Comparison of ENCODE assay signal across 28 cellular contexts in the genomic region with DNA sequence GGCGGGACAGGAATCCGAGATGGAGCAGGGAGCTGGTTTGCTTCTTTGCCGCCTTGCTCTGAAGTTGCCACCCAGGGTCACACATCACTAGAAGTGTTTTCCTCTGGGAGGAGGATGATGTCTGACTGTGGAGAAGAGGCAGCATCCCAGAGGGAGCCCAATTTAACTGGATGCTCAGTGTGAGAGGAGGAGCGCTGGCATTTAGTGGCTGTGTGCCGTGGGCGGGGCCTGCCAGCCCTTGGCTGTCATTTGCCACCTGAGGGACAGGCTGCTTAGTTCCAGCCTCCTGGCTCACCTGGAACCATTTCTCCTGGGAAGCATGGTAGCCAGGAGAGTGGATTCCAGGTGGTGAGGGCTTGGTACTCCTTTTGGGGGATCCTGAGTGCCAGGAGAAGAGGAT. TPM values are rescaled to one million over a fixed set of nuclear protein-coding genes. Genes with fewer than 3 reads are reported as not detected.
DNase-seq lines count a peak whose midpoint lies in the region; ATAC-seq and TF ChIP-seq lines count a peak whose summit lies in the region.
"Had no signal": no experiment of that assay in that cellular context is flagged by ENCODE, and none has a peak within 500 bp of the region (broad histone marks: within the 10 kb centered on the region; RNA-seq: fewer than 3 reads in every experiment).

No MANE protein-coding gene starts in this region.

- peaks cover 98 to 100% (median 99%) of the 10 kb centered on the region in 3 donors for H3K4me1 Mint-ChIP-seq in CD8-positive, alpha-beta memory T cell
- H3K4me1 Mint-ChIP-seq in central memory CD8-positive, alpha-beta T cell = peaks cover 97% of the 10 kb centered on the region
- peaks cover 62% of the 10 kb centered on the region for H3K4me1 Mint-ChIP-seq in nephron progenitor cell

- H3K27ac ChIP-seq in CD8-positive, alpha-beta memory T cell (ENCODE audit: low read depth, low read length) = no peak overlapping the region
- H3K27ac ChIP-seq in tibial nerve = peak overlapping the region in 2 of 4 donors; percentile 14 to 54
- H3K27ac ChIP-seq: right lobe of liver, thyroid gland had no signal

- TF ChIP-seq POLR2A in tibial nerve (IDR thresholded peaks at IDR 0.05) = no peak

- DNase-seq in CD8-positive, alpha-beta memory T cell = no peak
- DNase-seq in NCI-H69 (lab: John Stamatoyannopoulos, UW) (peak; percentile 7), nephron progenitor cell (no peak), Right ventricle myocardium superior (no peak), tibial nerve (ENCODE audit: low spot score in 2 of 2) (no peak)
- no peak for DNase-seq in central memory CD8-positive, alpha-beta T cell (ENCODE audit: low spot score in 2 of 2)
- DNase-seq: activated B cell treated with CpG ODN at 0.5 μM for 24 hours; activated CD4-positive, alpha-beta T cell treated with anti-CD3 and anti-CD28 coated beads, Interleukin-2, amount 50 U/mL, for 48 hours; activated naive CD4-positive, alpha-beta T cell treated with anti-CD3 and anti-CD28 coated beads for 36 hours; activated T-cell treated with anti-CD3 and anti-CD28 coated beads, Interleukin-2, amount 50 U/mL, for 1 hour; CD4-positive, alpha-beta memory T cell; cerebellar nuclear complex; GDM1; GOT3; heart right ventricle; NCI-H146; NCI-H2171; right lobe of liver; stimulated activated CD4-positive, alpha-beta T cell treated with anti-CD3 and anti-CD28 coated beads, Interleukin-12 subunit alpha, Interleukin-12 subunit beta, amount 100 ng/mL, for 4 hours; stimulated activated CD4-positive, alpha-beta T cell treated with anti-CD3 and anti-CD28 coated beads, Interleukin-4, amount 100 ng/mL, for 24 hours; thyroid gland had no signal

- intact Hi-C loops in Right ventricle myocardium superior (cut with DNase I) = loop anchor here (10.0 kb wide), 1 partner anchor 281 kb away; no protein-coding TSS in a partner anchor

- no peaks in the 10 kb centered on the region for H3K27me3 Mint-ChIP-seq in CD8-positive, alpha-beta memory T cell
- H3K27me3 Mint-ChIP-seq in central memory CD8-positive, alpha-beta T cell = no peaks in the 10 kb centered on the region
- H3K27me3 Mint-ChIP-seq in nephron progenitor cell (ENCODE audit: low read depth, poor library complexity) = no peaks in the 10 kb centered on the region
- H3K27me3 Mint-ChIP-seq: activated B cell treated with CpG ODN at 0.5 μM for 24 hours; CD4-positive, alpha-beta memory T cell; stimulated activated naive CD8-positive, alpha-beta T cell treated with anti-CD3 and anti-CD28 coated beads, Interleukin-15, Interleukin-2, amounts not matched to agents 100 ng/mL and 50 ng/mL, for 24 hours had no signal

- peaks cover 84% of the 10 kb centered on the region for H3K4me1 ChIP-seq in CD8-positive, alpha-beta memory T cell (ENCODE audit: insufficient read depth, low read length)
- H3K4me1 ChIP-seq in tibial nerve = peaks cover 0 to 60% (median 15%) of the 10 kb centered on the region in 4 donors

- peak overlapping the region; percentile 76 to 98 (median 85) for H3K27ac Mint-ChIP-seq in CD8-positive, alpha-beta memory T cell
- H3K27ac Mint-ChIP-seq in central memory CD8-positive, alpha-beta T cell (ENCODE audit: low read depth) = peak overlapping the region; percentile 88
- H3K27ac Mint-ChIP-seq in nephron progenitor cell = peak overlapping the region; percentile 49
- H3K27ac Mint-ChIP-seq: activated B cell treated with CpG ODN at 0.5 μM for 24 hours; activated naive CD4-positive, alpha-beta T cell treated with anti-CD3 and anti-CD28 coated beads for 36 hours; nephron; stimulated activated naive CD8-positive, alpha-beta T cell treated with anti-CD3 and anti-CD28 coated beads, Interleukin-15, Interleukin-2, amounts not matched to agents 100 ng/mL and 50 ng/mL, for 24 hours had no signal

- H3K9me3 ChIP-seq in CD8-positive, alpha-beta memory T cell (ENCODE audit: low read length) = no peaks in the 10 kb centered on the region
- H3K9me3 ChIP-seq in tibial nerve = no peaks in the 10 kb centered on the region
- H3K9me3 ChIP-seq: heart right ventricle, right lobe of liver, thyroid gland had no signal

- no peak for ATAC-seq in central memory CD8-positive, alpha-beta T cell (replicated peaks; ENCODE audit: extremely low read depth, poor library complexity, severe bottlenecking)
- ATAC-seq in GM19328 (IDR thresholded peaks at IDR 0.05; ENCODE audit: unreplicated experiment) = no peak
- ATAC-seq in HG03571 (IDR thresholded peaks at IDR 0.05; ENCODE audit: unreplicated experiment) = no peak
- no peak for ATAC-seq in Right ventricle myocardium superior (ENCODE audit: poor library complexity)
- ATAC-seq: heart right ventricle, left lobe of liver, Panc1, right lobe of liver had no signal

- H3K36me3 ChIP-seq in CD8-positive, alpha-beta memory T cell (ENCODE audit: insufficient read depth, low read length) = no peaks in the 10 kb centered on the region
- no peaks in the 10 kb centered on the region for H3K36me3 ChIP-seq in tibial nerve
- H3K36me3 ChIP-seq: right lobe of liver, thyroid gland had no signal

- CTCF ChIA-PET in CD8-positive, alpha-beta memory T cell (lab: Charles Lee) = no interaction called here

- 78 to 90% methylated on average over 6 of the region's 6 CpGs for WGBS in tibial nerve, 2 donors

- TF ChIP-seq CTCF in nephron progenitor cell (IDR thresholded peaks at IDR 0.05) (no peak), tibial nerve (IDR thresholded peaks at IDR 0.05) (no peak)

- H3K36me3 Mint-ChIP-seq in CD8-positive, alpha-beta memory T cell = peaks cover 0 to 7% (median 0%) of the 10 kb centered on the region in 3 donors
- H3K36me3 Mint-ChIP-seq in central memory CD8-positive, alpha-beta T cell (ENCODE audit: insufficient read depth) = peaks cover 30% of the 10 kb centered on the region
- H3K36me3 Mint-ChIP-seq in nephron progenitor cell (ENCODE audit: low read depth) = peaks cover 25% of the 10 kb centered on the region

- peak overlapping the region in 5 of 7 donors; percentile 40 to 79 (median 56) for H3K4me3 Mint-ChIP-seq in CD8-positive, alpha-beta memory T cell
- H3K4me3 Mint-ChIP-seq in central memory CD8-positive, alpha-beta T cell = peak overlapping the region; percentile 56
- H3K4me3 Mint-ChIP-seq in nephron progenitor cell = no peak overlapping the region
- H3K4me3 Mint-ChIP-seq: activated B cell treated with CpG ODN at 0.5 μM for 24 hours; activated naive CD4-positive, alpha-beta T cell treated with anti-CD3 and anti-CD28 coated beads for 36 hours; mesothelial cell of epicardium; nephron; stimulated activated naive CD8-positive, alpha-beta T cell treated with anti-CD3 and anti-CD28 coated beads, Interleukin-15, Interleukin-2, amounts not matched to agents 100 ng/mL and 50 ng/mL, for 24 hours had no signal

- no peak overlapping the region for H3K4me3 ChIP-seq in CD8-positive, alpha-beta memory T cell (ENCODE audit: low read length)
- H3K4me3 ChIP-seq in tibial nerve = no peak overlapping the region
- H3K4me3 ChIP-seq: heart right ventricle, right lobe of liver, thyroid gland had no signal

- H3K9me3 Mint-ChIP-seq in CD8-positive, alpha-beta memory T cell = no peaks in the 10 kb centered on the region
- no peaks in the 10 kb centered on the region for H3K9me3 Mint-ChIP-seq in central memory CD8-positive, alpha-beta T cell
- peaks cover 7% of the 10 kb centered on the region for H3K9me3 Mint-ChIP-seq in nephron progenitor cell
- H3K9me3 Mint-ChIP-seq: activated B cell treated with CpG ODN at 0.5 μM for 24 hours; nephron; stimulated activated naive CD8-positive, alpha-beta T cell treated with anti-CD3 and anti-CD28 coated beads, Interleukin-15, Interleukin-2, amounts not matched to agents 100 ng/mL and 50 ng/mL, for 24 hours had no signal

- POLR2A ChIA-PET in CD8-positive, alpha-beta memory T cell (lab: Charles Lee) = no interaction called here

- no peaks in the 10 kb centered on the region for H3K27me3 ChIP-seq in CD8-positive, alpha-beta memory T cell (ENCODE audit: insufficient read depth, low read length, poor library complexity, severe bottlenecking)
- H3K27me3 ChIP-seq in tibial nerve = no peaks in the 10 kb centered on the region
- H3K27me3 ChIP-seq: heart right ventricle, right lobe of liver, thyroid gland had no signal

- TF ChIP-seq EP300 in tibial nerve (IDR thresholded peaks at IDR 0.05) = no peak

RNA-seq across cellular contexts. Expression of a gene that starts 9.6 kb away (rescaled TPM):
- 10 to 100 TPM; 30.1 to 30.9 TPM for total RNA-seq in CD8-positive, alpha-beta memory T cell
- polyA plus RNA-seq in CD8-positive, alpha-beta memory T cell = 62.1 TPM
- total RNA-seq in Right ventricle myocardium superior = 14.6 TPM
- 10 to 100 TPM; 12.6 to 41.9 (median 28.0) TPM for total RNA-seq in tibial nerve
